Comparison of ENCODE assay signal across 8 cellular contexts in genomic region chr13:75635621-75636338, GRCh38. TPM values are rescaled to one million over a fixed set of nuclear protein-coding genes. Genes with fewer than 3 reads are reported as not detected.
DNase-seq lines count a peak whose midpoint lies in the region; ATAC-seq and TF ChIP-seq lines count a peak whose summit lies in the region.

LMO7 (plus strand) TSS chr13:75636330; CDS start chr13:75636658, 328 bp downstream.

- H3K27me3 Mint-ChIP-seq in activated B cell treated with CpG ODN at 0.5 μM for 24 hours = no peaks in the 10 kb centered on the region
- H3K27me3 Mint-ChIP-seq in dendritic cell treated with granulocyte-macrophage colony-stimulating factor and Interleukin-4, amounts not matched to agents 40 ng/mL and 50 ng/mL, for 4 days = peaks cover 50% of the 10 kb centered on the region

- H3K9me3 Mint-ChIP-seq in activated B cell treated with CpG ODN at 0.5 μM for 24 hours = no peaks in the 10 kb centered on the region
- H3K9me3 Mint-ChIP-seq in dendritic cell treated with granulocyte-macrophage colony-stimulating factor and Interleukin-4, amounts not matched to agents 40 ng/mL and 50 ng/mL, for 4 days = no peaks in the 10 kb centered on the region

- ATAC-seq in GM21723 (IDR thresholded peaks at IDR 0.05; ENCODE audit: unreplicated experiment) (peak; percentile 70), activated B cell treated with CpG ODN at 0.5 μM for 24 hours (ENCODE audit: low read depth) (peak; percentile 68), right lobe of liver (peak; percentile 74 to 80 (median 76))

- H3K4me1 ChIP-seq in right lobe of liver = peaks cover 0 to 9% (median 0%) of the 10 kb centered on the region in 4 donors

- intact Hi-C loops in activated B cell treated with CpG ODN at 0.5 μM for 24 hours (cut with micrococcal nuclease) (loop anchor here (1.0 to 5.0 kb wide), 4 partner anchors 12 to 1252 kb away; partner anchors contain the start of genes KCTD12, TBC1D4 and UCHL3), right lobe of liver (cut with DNase I) (no loop called here)
- intact Hi-C loops in dendritic cell treated with granulocyte-macrophage colony-stimulating factor and Interleukin-4, amounts not matched to agents 40 ng/mL and 50 ng/mL, for 4 days (cut with micrococcal nuclease) = loop anchor here (10.0 kb wide), 1 partner anchor 161 kb away; no protein-coding TSS in a partner anchor

- H3K36me3 Mint-ChIP-seq in activated B cell treated with CpG ODN at 0.5 μM for 24 hours (ENCODE audit: low read depth) = no peaks in the 10 kb centered on the region
- H3K36me3 Mint-ChIP-seq in dendritic cell treated with granulocyte-macrophage colony-stimulating factor and Interleukin-4, amounts not matched to agents 40 ng/mL and 50 ng/mL, for 4 days (ENCODE audit: low read depth) = no peaks in the 10 kb centered on the region

- no peak within 1 kb of the TSS for H3K27ac Mint-ChIP-seq in activated B cell treated with CpG ODN at 0.5 μM for 24 hours
- peak within 1 kb of the TSS; percentile 37 for H3K27ac Mint-ChIP-seq in dendritic cell treated with granulocyte-macrophage colony-stimulating factor and Interleukin-4, amounts not matched to agents 40 ng/mL and 50 ng/mL, for 4 days

- H3K27me3 ChIP-seq in right lobe of liver = peaks cover 0 to 6% of the 10 kb centered on the region in 2 donors

- H3K4me3 ChIP-seq in right lobe of liver = peak within 1 kb of the TSS; percentile 51 to 61 (median 58)

- POLR2A ChIA-PET in activated B cell treated with CpG ODN at 0.5 μM for 24 hours (lab: Charles Lee) = no interaction called here

- DNase-seq in GM04504 (ENCODE audit: low read depth) = peak; percentile 53
- peak; percentile 42 for DNase-seq in HuH-7.5 (ENCODE audit: low spot score)
- no peak for DNase-seq in activated B cell treated with CpG ODN at 0.5 μM for 24 hours
- DNase-seq in right lobe of liver = peak; percentile 53 to 61 (median 61)
- peak; percentile 37 for DNase-seq in stimulated activated CD8-positive, alpha-beta memory T cell treated with anti-CD3 and anti-CD28 coated beads, Interleukin-12 subunit alpha, Interleukin-12 subunit beta, amount 100 ng/mL, for 4 hours (ENCODE audit: low read depth)
- DNase-seq in OCI-M2 (lab: John Stamatoyannopoulos, UW; ENCODE audit: unreplicated experiment) = no peak

- WGBS in right lobe of liver (ENCODE audit: insufficient coverage, low coverage, low lambda C conversion rate, missing lambda C conversion rate) = 0% methylated on average over 12 of the region's 86 CpGs

- CTCF ChIA-PET in activated B cell treated with CpG ODN at 0.5 μM for 24 hours (lab: Charles Lee) = no interaction called here

- TF ChIP-seq CTCF in activated B cell treated with CpG ODN at 0.5 μM for 24 hours (IDR thresholded peaks at IDR 0.05) (no peak), right lobe of liver (IDR thresholded peaks at IDR 0.05) (no peak)

- H3K27ac ChIP-seq in right lobe of liver = no peak within 1 kb of the TSS

- no peaks in the 10 kb centered on the region for H3K9me3 ChIP-seq in right lobe of liver

- no peak for TF ChIP-seq POLR2A in right lobe of liver (IDR thresholded peaks at IDR 0.05)

- peaks cover 12% of the 10 kb centered on the region for H3K4me1 Mint-ChIP-seq in activated B cell treated with CpG ODN at 0.5 μM for 24 hours
- H3K4me1 Mint-ChIP-seq in dendritic cell treated with granulocyte-macrophage colony-stimulating factor and Interleukin-4, amounts not matched to agents 40 ng/mL and 50 ng/mL, for 4 days (ENCODE audit: low read depth) = peaks cover 15% of the 10 kb centered on the region

- no peaks in the 10 kb centered on the region for H3K36me3 ChIP-seq in right lobe of liver

- H3K4me3 Mint-ChIP-seq in activated B cell treated with CpG ODN at 0.5 μM for 24 hours = peak within 1 kb of the TSS; percentile 83
- peak within 1 kb of the TSS; percentile 77 for H3K4me3 Mint-ChIP-seq in dendritic cell treated with granulocyte-macrophage colony-stimulating factor and Interleukin-4, amounts not matched to agents 40 ng/mL and 50 ng/mL, for 4 days

RNA-seq across cellular contexts. Expression of gene LMO7, which starts in this region (rescaled TPM):
- total RNA-seq in activated B cell treated with CpG ODN at 0.5 μM for 24 hours (13.5 and 19.5 TPM in 2 replicates), right lobe of liver (10 to 100 TPM; 42.3 to 60.2 (median 51.1) TPM)

Comparison
In these comparisons a context has a peak if more than half of its experiments do, and no peak if none do; other contexts are left out.
1. DNase-seq: peak in GM04504 (single experiment), HuH-7.5 (single experiment), right lobe of liver (3 of 3) and stimulated activated CD8-positive, alpha-beta memory T cell treated with anti-CD3 and anti-CD28 coated beads, Interleukin-12 subunit alpha, Interleukin-12 subunit beta, amount 100 ng/mL, for 4 hours (single experiment); none in activated B cell treated with CpG ODN at 0.5 μM for 24 hours (single experiment) and OCI-M2 (single experiment).
2. intact Hi-C loops: an anchor here in activated B cell treated with CpG ODN at 0.5 μM for 24 hours (1.0 to 5.0 kb wide) and dendritic cell treated with granulocyte-macrophage colony-stimulating factor and Interleukin-4, amounts not matched to agents 40 ng/mL and 50 ng/mL, for 4 days (10.0 kb wide); none called in right lobe of liver.
3. Peak in every context shown above with its lines, with median percentiles within 50 percentile points of each other: ATAC-seq.